Comparison of ENCODE assay signal across 35 cellular contexts in the genomic region with DNA sequence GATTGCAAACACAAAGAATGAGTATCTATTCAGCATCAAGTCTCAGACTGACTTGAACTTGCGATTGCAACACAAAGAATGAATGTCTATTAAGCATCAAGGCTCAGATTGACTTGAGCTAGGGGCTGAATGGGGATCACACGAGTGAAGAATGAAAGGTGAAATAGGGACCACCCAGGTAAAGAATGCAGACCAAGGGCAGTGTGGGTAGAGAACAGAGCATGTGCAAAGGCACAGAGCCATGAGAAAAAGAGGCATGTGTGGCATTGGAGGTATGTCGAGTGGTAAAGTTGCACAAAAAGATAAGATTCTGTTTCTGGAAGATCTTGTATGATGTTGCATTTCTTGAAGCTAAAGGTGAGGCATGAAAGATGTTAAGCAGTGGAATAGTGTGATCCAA.
DNase-seq lines count a peak whose midpoint lies in the region; ATAC-seq, FAIRE-seq and TF ChIP-seq lines count a peak whose summit lies in the region.
"Had no signal": no experiment of that assay in that cellular context is flagged by ENCODE, and none has a peak within 500 bp of the region (broad histone marks: within the 10 kb centered on the region; RNA-seq: fewer than 3 reads in every experiment).

No MANE protein-coding gene starts in this region.

- no peaks in the 10 kb centered on the region for H3K9me3 Mint-ChIP-seq in GM23338
- no peaks in the 10 kb centered on the region for H3K9me3 Mint-ChIP-seq in naive thymus-derived CD8-positive, alpha-beta T cell
- H3K9me3 Mint-ChIP-seq: CD14-positive monocyte; CD4-positive, alpha-beta T cell; CD8-positive, alpha-beta T cell had no signal

- in situ Hi-C loops in transverse colon (cut with MboI; ENCODE audit: low pct_ligation_motif_present in 1 of 4, low pct_unique_long_range_greater_than_20kb in 1 of 4, low sequenced_read_pairs in 3 of 4) (no loop called here), brain microvascular endothelial cell (cut with HindIII; ENCODE audit: low pct_ligation_motif_present, low sequenced_read_pairs) (no loop called here)

- no peak overlapping the region for H3K56ac ChIP-seq in H1 (replicated peaks; ENCODE audit: insufficient read length, low read depth, low read length)

- H3K27ac Mint-ChIP-seq in GM23338 = no peak overlapping the region
- no peak overlapping the region for H3K27ac Mint-ChIP-seq in naive thymus-derived CD8-positive, alpha-beta T cell
- H3K27ac Mint-ChIP-seq: B cell; CD14-positive monocyte; CD4-positive, alpha-beta memory T cell; CD4-positive, alpha-beta T cell; CD4-positive, CD25-positive, alpha-beta regulatory T cell; CD8-positive, alpha-beta memory T cell; CD8-positive, alpha-beta T cell had no signal

- TF ChIP-seq RAD21 in H1 (IDR thresholded peaks at IDR 0.05 in 1 of 2, conservative IDR thresholded peaks at IDR 0.05 in 1 of 2; ENCODE audit: low read depth in 2 of 2, low read length in 2 of 2) (no peak), neural cell (conservative IDR thresholded peaks at IDR 0.05) (no peak)

- no peak overlapping the region for H3K4ac ChIP-seq in H1 (replicated peaks; ENCODE audit: insufficient read length, low read depth, low read length)
- H3K4ac ChIP-seq in trophoblast cell (ENCODE audit: low read depth, low read length) = no peak overlapping the region

- H4K12ac ChIP-seq in trophoblast cell (ENCODE audit: low read depth, low read length) = no peak overlapping the region

- DNase-seq in GM23338 (ENCODE audit: low spot score) (no peak), H1 (ENCODE audit: low read depth in 1 of 2, low spot score in 2 of 2) (no peak), trophoblast cell (peak; percentile 74 to 89), transverse colon (no peak), COLO829 (ENCODE audit: low spot score) (no peak), brain microvascular endothelial cell (no peak)
- DNase-seq in naive thymus-derived CD8-positive, alpha-beta T cell = no peak
- DNase-seq: 8988T; ACHN; AML-193; BE2C; C1 segment of cervical spinal cord; Caco-2; Calu3; CD4-positive, alpha-beta T cell; CD4-positive, CD25-positive, alpha-beta regulatory T cell; CD8-positive, alpha-beta memory T cell; CD8-positive, alpha-beta T cell; COR-L47; DMS 273 treated with DMSO at 0.1 percent for 48 hours; DMS153; DMS53; DND-41; EL had no signal

- H3K27me3 ChIP-seq in GM23338 (ENCODE audit: insufficient read depth) = no peaks in the 10 kb centered on the region
- H3K27me3 ChIP-seq in H1 (replicated peaks in 1 of 4; ENCODE audit: control insufficient read depth in 3 of 4, extremely low read depth in 1 of 4, insufficient read depth in 3 of 4, low read length in 3 of 4) = no peaks in the 10 kb centered on the region
- H3K27me3 ChIP-seq in neural cell (ENCODE audit: insufficient read depth, low read depth, low read length) = no peaks in the 10 kb centered on the region
- H3K27me3 ChIP-seq in trophoblast cell (ENCODE audit: insufficient read depth, low read length) = no peaks in the 10 kb centered on the region
- H3K27me3 ChIP-seq in transverse colon = no peaks in the 10 kb centered on the region
- no peaks in the 10 kb centered on the region for H3K27me3 ChIP-seq in brain microvascular endothelial cell (replicated peaks)
- H3K27me3 ChIP-seq: BE2C; BLaER1; BLaER1 treated with 17β-estradiol and CSF1 and Interleukin-3, amounts not matched to agents 10 nM and 100 nM had no signal

- H2BK20ac ChIP-seq in H1 (ENCODE audit: low read length) = no peak overlapping the region

- TF ChIP-seq EP300 in H1 (IDR thresholded peaks at IDR 0.05; ENCODE audit: borderline replicate concordance in 1 of 2, low read depth in 2 of 2, low read length in 2 of 2) (no peak), neural cell (conservative IDR thresholded peaks at IDR 0.05; ENCODE audit: poor library complexity, severe bottlenecking) (no peak), transverse colon (IDR thresholded peaks at IDR 0.05; ENCODE audit: low read depth) (no peak)

- no peaks in the 10 kb centered on the region for H3K79me2 ChIP-seq in GM23338 (replicated peaks; ENCODE audit: insufficient read depth)
- H3K79me2 ChIP-seq in H1 (ENCODE audit: control insufficient read depth in 1 of 2, insufficient read depth in 2 of 2, low read length in 2 of 2) = no peaks in the 10 kb centered on the region
- H3K79me2 ChIP-seq in neural cell (replicated peaks; ENCODE audit: insufficient read depth, low read length) = no peaks in the 10 kb centered on the region
- H3K79me2 ChIP-seq in trophoblast cell (ENCODE audit: control insufficient read depth, insufficient read depth, low read length, poor library complexity) = no peaks in the 10 kb centered on the region

- TF ChIP-seq CTCF in GM23338 (conservative IDR thresholded peaks at IDR 0.05; ENCODE audit: low read depth in 2 of 2) (no peak), H1 (IDR thresholded peaks at IDR 0.05; ENCODE audit: control extremely low read depth in 1 of 3, insufficient read depth in 1 of 3, low read depth in 1 of 3, low read length in 3 of 3) (no peak), neural cell (IDR thresholded peaks at IDR 0.05; ENCODE audit: poor library complexity, severe bottlenecking) (no peak), transverse colon (IDR thresholded peaks at IDR 0.05) (no peak), brain microvascular endothelial cell (IDR thresholded peaks at IDR 0.05; ENCODE audit: low read depth, low read length, missing control alignments) (no peak)

- H3F3A ChIP-seq in GM23338 (replicated peaks; ENCODE audit: low read depth) = no peaks in the 10 kb centered on the region
- peaks cover 6% of the 10 kb centered on the region for H3F3A ChIP-seq in neural cell (ENCODE audit: insufficient read depth, low read length, poor library complexity, severe bottlenecking)

- TF ChIP-seq POLR2A in H1 (IDR thresholded peaks at IDR 0.05; ENCODE audit: control extremely low read depth in 1 of 2, low read depth in 2 of 2, low read length in 2 of 2) = no peak
- no peak for TF ChIP-seq POLR2A in transverse colon (IDR thresholded peaks at IDR 0.05)

- H2AFZ ChIP-seq in GM23338 (0 out of 2 replicates have a peak overlapping the region, but pooled peaks have one; percentile 6), H1 (ENCODE audit: low read length) (peak overlapping the region; percentile 95; the same call in 1 of the 2 replicates), neural cell (ENCODE audit: low read depth, low read length) (no peak overlapping the region), trophoblast cell (ENCODE audit: insufficient read depth, low read length, poor library complexity) (no peak overlapping the region)

- CTCF ChIA-PET in H1 (lab: Charles Lee; ENCODE audit: partially characterized antibody) = interaction anchor here (1.1 to 2.2 kb wide), 3 partner anchors 18 to 297 kb away, joined by 3 to 7 read pairs (median 3); no protein-coding TSS in a partner anchor

- no peaks in the 10 kb centered on the region for H4K20me1 ChIP-seq in GM23338 (replicated peaks; ENCODE audit: insufficient read depth)
- no peaks in the 10 kb centered on the region for H4K20me1 ChIP-seq in H1 (replicated peaks in 1 of 2; ENCODE audit: control insufficient read depth in 1 of 2, insufficient read depth in 2 of 2, low read length in 2 of 2)
- no peaks in the 10 kb centered on the region for H4K20me1 ChIP-seq in neural cell (ENCODE audit: insufficient read depth)
- H4K20me1 ChIP-seq: BLaER1; BLaER1 treated with 17β-estradiol and CSF1 and Interleukin-3, amounts not matched to agents 10 nM and 100 nM had no signal

- H2BK5ac ChIP-seq in H1 (ENCODE audit: low read depth, low read length) (no peak overlapping the region), trophoblast cell (ENCODE audit: low read depth, low read length, poor library complexity) (no peak overlapping the region)

- no peak overlapping the region for H4K5ac ChIP-seq in H1 (ENCODE audit: insufficient read length, low read depth, low read length)

- H4K91ac ChIP-seq in H1 (replicated peaks; ENCODE audit: insufficient read length, low read length) (no peak overlapping the region), trophoblast cell (ENCODE audit: low read depth, low read length) (no peak overlapping the region)

- H3K9me3 ChIP-seq in H1 (ENCODE audit: insufficient read depth in 2 of 2, low read depth in 1 of 2, low read length in 1 of 2) = no peaks in the 10 kb centered on the region
- no peaks in the 10 kb centered on the region for H3K9me3 ChIP-seq in neural cell (ENCODE audit: low read length)
- H3K9me3 ChIP-seq in trophoblast cell (ENCODE audit: insufficient read depth, low read depth, low read length) = no peaks in the 10 kb centered on the region
- H3K9me3 ChIP-seq in transverse colon = no peaks in the 10 kb centered on the region
- H3K9me3 ChIP-seq: A549; BE2C; BLaER1; BLaER1 treated with 17β-estradiol and CSF1 and Interleukin-3, amounts not matched to agents 10 nM and 100 nM; Caco-2 had no signal

- no peak overlapping the region for H2BK15ac ChIP-seq in H1 (ENCODE audit: low read length)

- FAIRE-seq in H1 (lab: Jason Lieb, UNC) = no peak
- FAIRE-seq: A204.1, A549, D721Med had no signal

- no peaks in the 10 kb centered on the region for H3K27me3 Mint-ChIP-seq in GM23338 (ENCODE audit: insufficient read depth, low read depth, poor library complexity)
- no peaks in the 10 kb centered on the region for H3K27me3 Mint-ChIP-seq in naive thymus-derived CD8-positive, alpha-beta T cell
- H3K27me3 Mint-ChIP-seq: B cell; CD4-positive, alpha-beta memory T cell; CD4-positive, alpha-beta T cell; CD4-positive, CD25-positive, alpha-beta regulatory T cell; CD8-positive, alpha-beta memory T cell had no signal

- no peaks in the 10 kb centered on the region for H3K4me1 ChIP-seq in GM23338 (ENCODE audit: insufficient read depth)
- no peaks in the 10 kb centered on the region for H3K4me1 ChIP-seq in H1 (replicated peaks in 1 of 4; ENCODE audit: control insufficient read depth in 3 of 4, insufficient read depth in 4 of 4, low read length in 3 of 4)
- no peaks in the 10 kb centered on the region for H3K4me1 ChIP-seq in trophoblast cell (ENCODE audit: control insufficient read depth in 1 of 2, insufficient read depth in 2 of 2, low read length in 2 of 2)
- H3K4me1 ChIP-seq in transverse colon = no peaks in the 10 kb centered on the region
- H3K4me1 ChIP-seq: A549; BE2C; BLaER1; BLaER1 treated with 17β-estradiol and CSF1 and Interleukin-3, amounts not matched to agents 10 nM and 100 nM had no signal

- H3K9ac ChIP-seq in H1 (replicated peaks in 1 of 4; ENCODE audit: extremely low read depth in 1 of 4, low read depth in 3 of 4, low read length in 3 of 4) (no peak overlapping the region), neural cell (ENCODE audit: low read length) (no peak overlapping the region), trophoblast cell (ENCODE audit: low read length) (no peak overlapping the region)
- H3K9ac ChIP-seq: BLaER1; BLaER1 treated with 17β-estradiol and CSF1 and Interleukin-3, amounts not matched to agents 10 nM and 100 nM had no signal

- H3K9me2 ChIP-seq in GM23338 (ENCODE audit: insufficient read depth) = no peaks in the 10 kb centered on the region
- H3K9me2 ChIP-seq in neural cell (ENCODE audit: insufficient read depth, low read length) = no peaks in the 10 kb centered on the region

- H3K18ac ChIP-seq in H1 (ENCODE audit: extremely low read depth, low read length) (no peak overlapping the region), trophoblast cell (ENCODE audit: low read length) (no peak overlapping the region)

- no peak overlapping the region for H3K4me3 ChIP-seq in GM23338
- H3K4me3 ChIP-seq in H1 (ENCODE audit: extremely low read depth in 1 of 4, insufficient read depth in 2 of 4, low read depth in 3 of 4, low read length in 4 of 4) = no peak overlapping the region
- H3K4me3 ChIP-seq in neural cell (ENCODE audit: low read length) = no peak overlapping the region
- no peak overlapping the region for H3K4me3 ChIP-seq in trophoblast cell (ENCODE audit: low read depth, low read length)
- no peak overlapping the region for H3K4me3 ChIP-seq in transverse colon
- no peak overlapping the region for H3K4me3 ChIP-seq in brain microvascular endothelial cell (ENCODE audit: low read depth, low read length)
- H3K4me3 ChIP-seq: A549; BLaER1; BLaER1 treated with 17β-estradiol and CSF1 and Interleukin-3, amounts not matched to agents 10 nM and 100 nM had no signal

- no peaks in the 10 kb centered on the region for H3K36me3 ChIP-seq in GM23338 (ENCODE audit: insufficient read depth)
- H3K36me3 ChIP-seq in H1 (ENCODE audit: control insufficient read depth in 2 of 4, insufficient read depth in 4 of 4, low read length in 3 of 4) = no peaks in the 10 kb centered on the region
- no peaks in the 10 kb centered on the region for H3K36me3 ChIP-seq in neural cell (ENCODE audit: insufficient read depth, low read length)
- H3K36me3 ChIP-seq in trophoblast cell (ENCODE audit: control insufficient read depth in 1 of 2, insufficient read depth in 2 of 2, low read length in 2 of 2) = no peaks in the 10 kb centered on the region
- H3K36me3 ChIP-seq in transverse colon = no peaks in the 10 kb centered on the region
- no peaks in the 10 kb centered on the region for H3K36me3 ChIP-seq in brain microvascular endothelial cell (replicated peaks)
- H3K36me3 ChIP-seq: BE2C; BLaER1; BLaER1 treated with 17β-estradiol and CSF1 and Interleukin-3, amounts not matched to agents 10 nM and 100 nM had no signal

- H3K14ac ChIP-seq in H1 (ENCODE audit: insufficient read length) (no peak overlapping the region), trophoblast cell (ENCODE audit: low read length) (no peak overlapping the region)

- no peaks in the 10 kb centered on the region for H3K4me1 Mint-ChIP-seq in GM23338
- H3K4me1 Mint-ChIP-seq in naive thymus-derived CD8-positive, alpha-beta T cell = no peaks in the 10 kb centered on the region
- H3K4me1 Mint-ChIP-seq: B cell; CD14-positive monocyte; CD4-positive, alpha-beta memory T cell; CD4-positive, CD25-positive, alpha-beta regulatory T cell; CD8-positive, alpha-beta memory T cell had no signal

- no peak for ATAC-seq in GM23338
- ATAC-seq in naive thymus-derived CD8-positive, alpha-beta T cell = no peak
- ATAC-seq: A549; CD8-positive, alpha-beta T cell had no signal

- H2BK12ac ChIP-seq in H1 (ENCODE audit: low read depth, low read length) = no peak overlapping the region
- H2BK12ac ChIP-seq in trophoblast cell (ENCODE audit: low read length) = no peak overlapping the region

- H3K23ac ChIP-seq in H1 (ENCODE audit: insufficient read length) = no peak overlapping the region
- H3K23ac ChIP-seq in trophoblast cell (ENCODE audit: low read length) = no peak overlapping the region

- POLR2A ChIA-PET in H1 (lab: Charles Lee; ENCODE audit: partially characterized antibody) = no interaction called here
- POLR2A ChIA-PET in naive thymus-derived CD8-positive, alpha-beta T cell (lab: Charles Lee) = no interaction called here

- WGBS in H1 (ENCODE audit: extremely low coverage in 1 of 2, insufficient coverage in 1 of 2, insufficient read length in 1 of 2, insufficient replicate concordance in 2 of 2, low coverage in 1 of 2, low lambda C conversion rate in 2 of 2, missing lambda C conversion rate in 1 of 2), 2 experiments = 84% methylated on average over 3 of the region's 3 CpGs; no CpG with 5 or more reads in 1 of the 2 experiments
- no CpG with 5 or more reads among the region's 3 CpGs for WGBS in trophoblast cell (ENCODE audit: extremely low coverage, insufficient coverage, insufficient read length)
- 47 to 62% methylated on average over 2 to 3 of the region's 3 CpGs for WGBS in transverse colon (ENCODE audit: low coverage in 1 of 2), 2 donors

- H2BK120ac ChIP-seq in H1 (replicated peaks; ENCODE audit: low read depth, low read length) (no peak overlapping the region), trophoblast cell (ENCODE audit: insufficient read depth, low read length, poor library complexity) (no peak overlapping the region)

- H3K79me1 ChIP-seq in H1 (ENCODE audit: low read depth, low read length) (no peaks in the 10 kb centered on the region), trophoblast cell (ENCODE audit: low read length) (no peaks in the 10 kb centered on the region)

- no peaks in the 10 kb centered on the region for H3K36me3 Mint-ChIP-seq in GM23338 (ENCODE audit: low read depth)
- no peaks in the 10 kb centered on the region for H3K36me3 Mint-ChIP-seq in naive thymus-derived CD8-positive, alpha-beta T cell
- H3K36me3 Mint-ChIP-seq: CD14-positive monocyte; CD4-positive, alpha-beta memory T cell; CD4-positive, CD25-positive, alpha-beta regulatory T cell; CD8-positive, alpha-beta memory T cell; CD8-positive, alpha-beta T cell had no signal

- no peak overlapping the region for H3K4me3 Mint-ChIP-seq in GM23338
- H3K4me3 Mint-ChIP-seq in naive thymus-derived CD8-positive, alpha-beta T cell = no peak overlapping the region
- H3K4me3 Mint-ChIP-seq: B cell; CD14-positive monocyte; CD4-positive, alpha-beta memory T cell; CD4-positive, alpha-beta T cell; CD4-positive, CD25-positive, alpha-beta regulatory T cell; CD8-positive, alpha-beta memory T cell; CD8-positive, alpha-beta T cell had no signal

- no peaks in the 10 kb centered on the region for H3K23me2 ChIP-seq in H1 (ENCODE audit: low read depth, low read length)

- H2AK5ac ChIP-seq in H1 (ENCODE audit: low read depth, low read length) = no peak overlapping the region
- H2AK5ac ChIP-seq in trophoblast cell (ENCODE audit: low read length) = no peak overlapping the region

- H4K8ac ChIP-seq in H1 (ENCODE audit: extremely low read depth, insufficient read depth, low read length) = no peak overlapping the region
- H4K8ac ChIP-seq in trophoblast cell (ENCODE audit: low read depth, low read length) = no peak overlapping the region

- H3K4me2 ChIP-seq in GM23338 = no peak overlapping the region
- no peak overlapping the region for H3K4me2 ChIP-seq in H1 (ENCODE audit: insufficient read depth in 1 of 2, low read depth in 2 of 2, low read length in 2 of 2)
- H3K4me2 ChIP-seq in neural cell (ENCODE audit: low read length) = no peak overlapping the region
- no peak overlapping the region for H3K4me2 ChIP-seq in trophoblast cell (ENCODE audit: low read length)
- H3K4me2 ChIP-seq: A549; BLaER1; BLaER1 treated with 17β-estradiol and CSF1 and Interleukin-3, amounts not matched to agents 10 nM and 100 nM had no signal

- H3K27ac ChIP-seq in GM23338 (ENCODE audit: low read depth) (no peak overlapping the region), H1 (ENCODE audit: low read depth, low read length) (no peak overlapping the region), neural cell (ENCODE audit: low read length) (peak overlapping the region; percentile 60), trophoblast cell (ENCODE audit: low read depth, low read length) (no peak overlapping the region), transverse colon (no peak overlapping the region), brain microvascular endothelial cell (no peak overlapping the region)
- H3K27ac ChIP-seq: 22Rv1; A549; BLaER1; BLaER1 treated with 17β-estradiol and CSF1 and Interleukin-3, amounts not matched to agents 10 nM and 100 nM; C4-2B had no signal

- intact Hi-C loops in transverse colon (cut with DNase I; ENCODE audit: low total_unique reads) = no loop called here

Comparison
In these comparisons a context has a peak if more than half of its experiments do, and no peak if none do; other contexts are left out.
1. DNase-seq: peak in trophoblast cell (2 of 2); none in GM23338 (single experiment), H1 (0 of 2), transverse colon (single experiment), COLO829 (single experiment), brain microvascular endothelial cell (single experiment) and naive thymus-derived CD8-positive, alpha-beta T cell (0 of 10).
2. H2AFZ ChIP-seq: peak in GM23338 (single experiment) and H1 (single experiment); none in neural cell (single experiment) and trophoblast cell (single experiment).